In genomic region chr14:22824711-22825359, GRCh38 we compare ENCODE assay signal across 8 cellular contexts. TPM values are rescaled to one million over a fixed set of nuclear protein-coding genes. Genes with fewer than 3 reads are reported as not detected.
DNase-seq lines count a peak whose midpoint lies in the region; ATAC-seq and TF ChIP-seq lines count a peak whose summit lies in the region.

No MANE protein-coding gene starts in this region.

- H3K36me3 ChIP-seq in thymus (ENCODE audit: control insufficient read depth, insufficient read depth): no peaks in the 10 kb centered on the region
- no peaks in the 10 kb centered on the region for H3K36me3 ChIP-seq in WERI-Rb-1

- H3K9me3 ChIP-seq in thymus (ENCODE audit: control insufficient read depth) (no peaks in the 10 kb centered on the region), WERI-Rb-1 (ENCODE audit: severe bottlenecking) (peaks cover 4% of the 10 kb centered on the region)

- H3K27me3 Mint-ChIP-seq in activated naive CD8-positive, alpha-beta T cell: peaks cover 5% of the 10 kb centered on the region
- peaks cover 26% of the 10 kb centered on the region for H3K27me3 Mint-ChIP-seq in activated naive CD8-positive, alpha-beta T cell treated with anti-CD3 and anti-CD28 coated beads for 36 hours

- no peak overlapping the region for H3K27ac Mint-ChIP-seq in activated naive CD8-positive, alpha-beta T cell
- H3K27ac Mint-ChIP-seq in activated naive CD8-positive, alpha-beta T cell treated with anti-CD3 and anti-CD28 coated beads for 36 hours: no peak overlapping the region

- H3K36me3 Mint-ChIP-seq in activated naive CD8-positive, alpha-beta T cell: no peaks in the 10 kb centered on the region
- peaks cover 5% of the 10 kb centered on the region for H3K36me3 Mint-ChIP-seq in activated naive CD8-positive, alpha-beta T cell treated with anti-CD3 and anti-CD28 coated beads for 36 hours

- no peaks in the 10 kb centered on the region for H3K9me3 Mint-ChIP-seq in activated naive CD8-positive, alpha-beta T cell (ENCODE audit: low read depth)
- H3K9me3 Mint-ChIP-seq in activated naive CD8-positive, alpha-beta T cell treated with anti-CD3 and anti-CD28 coated beads for 36 hours: no peaks in the 10 kb centered on the region

- no peak for ATAC-seq in GM18858 (IDR thresholded peaks at IDR 0.05; ENCODE audit: unreplicated experiment)

- peaks cover 9% of the 10 kb centered on the region for H3K4me1 ChIP-seq in thymus (ENCODE audit: control insufficient read depth, insufficient read depth, low read length)

- no peak for TF ChIP-seq CTCF in WERI-Rb-1 (IDR thresholded peaks at IDR 0.05; ENCODE audit: low read depth, low read length)

- H3K4me3 Mint-ChIP-seq in activated naive CD8-positive, alpha-beta T cell: peak overlapping the region; percentile 10
- no peak overlapping the region for H3K4me3 Mint-ChIP-seq in activated naive CD8-positive, alpha-beta T cell treated with anti-CD3 and anti-CD28 coated beads for 36 hours

- H3K27me3 ChIP-seq in thymus (ENCODE audit: control insufficient read depth, insufficient read depth) (peaks cover 3% of the 10 kb centered on the region), WERI-Rb-1 (ENCODE audit: insufficient read depth, low read depth, severe bottlenecking) (no peaks in the 10 kb centered on the region)

- 12% methylated on average over 8 of the region's 8 CpGs for WGBS in thymus

- no peak for DNase-seq in activated naive CD8-positive, alpha-beta T cell treated with anti-CD3 and anti-CD28 coated beads for 36 hours
- peak; percentile 87 for DNase-seq in RPMI8226
- DNase-seq in fibroblast of the conjunctiva (ENCODE audit: low read depth): peak; percentile 83
- DNase-seq in WERI-Rb-1: no peak
- no peak for DNase-seq in NCI-H1694 (lab: John Stamatoyannopoulos, UW)

- H3K4me3 ChIP-seq in thymus (ENCODE audit: low read length) (no peak overlapping the region), WERI-Rb-1 (ENCODE audit: low read depth, low read length) (no peak overlapping the region)

- peak overlapping the region; percentile 57 for H3K27ac ChIP-seq in thymus (ENCODE audit: low read depth)
- H3K27ac ChIP-seq in WERI-Rb-1: no peak overlapping the region

- H3K4me1 Mint-ChIP-seq in activated naive CD8-positive, alpha-beta T cell (ENCODE audit: low read depth): peaks cover 25% of the 10 kb centered on the region
- H3K4me1 Mint-ChIP-seq in activated naive CD8-positive, alpha-beta T cell treated with anti-CD3 and anti-CD28 coated beads for 36 hours: peaks cover 24% of the 10 kb centered on the region

RNA-seq across cellular contexts. Expression of gene MRPL52, which starts 4.9 kb away (rescaled TPM):
- total RNA-seq in activated naive CD8-positive, alpha-beta T cell treated with anti-CD3 and anti-CD28 coated beads for 36 hours: 100 to 1,000 TPM; 154 to 170 TPM
- polyA plus RNA-seq in thymus: 121 TPM

RNA-seq across cellular contexts. Expression of gene SLC7A7, which starts 9.6 kb away (rescaled TPM):
- total RNA-seq in activated naive CD8-positive, alpha-beta T cell treated with anti-CD3 and anti-CD28 coated beads for 36 hours: 1 to 10 TPM in 1 of 2 experiments, under 1 TPM in 1; 0.56 to 1.0 TPM
- polyA plus RNA-seq in thymus: 16.7 TPM

RNA-seq across cellular contexts. Expression of gene MMP14, which starts 11.6 kb away (rescaled TPM):
- total RNA-seq in activated naive CD8-positive, alpha-beta T cell treated with anti-CD3 and anti-CD28 coated beads for 36 hours: 1 to 10 TPM; 1.1 to 1.8 TPM
- 69.5 TPM for polyA plus RNA-seq in thymus

RNA-seq across cellular contexts. Expression of gene LRP10, which starts 46.7 kb away (rescaled TPM):
- 10 to 100 TPM; 17.6 to 18.7 TPM for total RNA-seq in activated naive CD8-positive, alpha-beta T cell treated with anti-CD3 and anti-CD28 coated beads for 36 hours
- 18.6 TPM for polyA plus RNA-seq in thymus

RNA-seq across cellular contexts. Expression of gene REM2, which starts 58.2 kb away (rescaled TPM):
- total RNA-seq in activated naive CD8-positive, alpha-beta T cell treated with anti-CD3 and anti-CD28 coated beads for 36 hours: under 1 TPM; 0.14 to 0.19 TPM
- polyA plus RNA-seq in thymus: 3.2 TPM

Comparison
In these comparisons a context has a peak if more than half of its experiments do, and no peak if none do; other contexts are left out.
1. DNase-seq: peak in RPMI8226 (single experiment) and fibroblast of the conjunctiva (single experiment); none in activated naive CD8-positive, alpha-beta T cell treated with anti-CD3 and anti-CD28 coated beads for 36 hours (single experiment), WERI-Rb-1 (single experiment) and NCI-H1694 (single experiment).